ENCODE assay signal across 17 cellular contexts in genomic region chr16:6827931-6828330, GRCh38.
A peak's percentile ranks its signal among the peaks of the same experiment; 100 is the strongest.
DNase-seq lines count a peak whose midpoint lies in the region; ATAC-seq and TF ChIP-seq lines count a peak whose summit lies in the region.
"Had no signal": no experiment of that assay in that cellular context is flagged by ENCODE, and none has a peak within 500 bp of the region (broad histone marks: within the 10 kb centered on the region; RNA-seq: fewer than 3 reads in every experiment).

No MANE protein-coding gene starts in this region.

- no peaks in the 10 kb centered on the region for H3K27me3 ChIP-seq in spleen (replicated peaks in 1 of 7)
- H3K27me3 ChIP-seq in GM23248 (replicated peaks; ENCODE audit: insufficient read depth): no peaks in the 10 kb centered on the region
- H3K27me3 ChIP-seq in WERI-Rb-1 (ENCODE audit: insufficient read depth, low read depth, severe bottlenecking): no peaks in the 10 kb centered on the region

- intact Hi-C loops in spleen (cut with DNase I; ENCODE audit: low total_unique reads): no loop called here

- H3K36me3 ChIP-seq in spleen: no peaks in the 10 kb centered on the region
- no peaks in the 10 kb centered on the region for H3K36me3 ChIP-seq in GM23248 (ENCODE audit: low read depth)
- H3K36me3 ChIP-seq in WERI-Rb-1: no peaks in the 10 kb centered on the region

- no peak for TF ChIP-seq POLR2A in spleen (IDR thresholded peaks at IDR 0.05)

- no peak overlapping the region for H3K27ac Mint-ChIP-seq in activated naive CD4-positive, alpha-beta T cell treated with anti-CD3 and anti-CD28 coated beads, Interleukin-2, amount 50 U/mL, for 72 hours
- H3K27ac Mint-ChIP-seq: CD4-positive, CD25-positive, alpha-beta regulatory T cell; CD8-positive, alpha-beta T cell; GM23338; H9 had no signal

- H3K9me3 ChIP-seq in spleen (peaks cover 0 to 7% (median 0%) of the 10 kb centered on the region in 8 donors), GM23248 (ENCODE audit: low read depth) (no peaks in the 10 kb centered on the region), WERI-Rb-1 (ENCODE audit: severe bottlenecking) (no peaks in the 10 kb centered on the region)
- H3K9me3 ChIP-seq: Caco-2 had no signal

- peak; percentile 10 for DNase-seq in Caki2 (ENCODE audit: low read depth)
- peak; percentile 61 for DNase-seq in cerebellar cortex (ENCODE audit: low spot score)
- DNase-seq in kidney tubule cell (ENCODE audit: low spot score): peak; percentile 36
- DNase-seq in spleen: no peak
- DNase-seq in activated naive CD4-positive, alpha-beta T cell treated with anti-CD3 and anti-CD28 coated beads, Interleukin-2, amount 50 U/mL, for 72 hours (ENCODE audit: low spot score in 2 of 2): no peak
- no peak for DNase-seq in GM23248
- DNase-seq in WERI-Rb-1: no peak
- DNase-seq: Caco-2; CD4-positive, CD25-positive, alpha-beta regulatory T cell; CD8-positive, alpha-beta T cell; DMS 273 treated with DMSO at 0.1 percent for 48 hours; DMS79; EL; H9 had no signal

- H3K4me1 ChIP-seq in spleen (no peaks in the 10 kb centered on the region), GM23248 (ENCODE audit: insufficient read depth) (no peaks in the 10 kb centered on the region)
- H3K4me1 ChIP-seq: Caco-2 had no signal

- 11 to 17% (median 13%) methylated on average over 1 of the region's 1 CpG for WGBS in spleen, 5 donors
- WGBS in GM23248 (ENCODE audit: low coverage in 1 of 2, low lambda C conversion rate in 2 of 2, missing lambda C conversion rate in 2 of 2), 2 experiments: 0 to 6% methylated on average over 1 of the region's 1 CpG

- H3K9me2 ChIP-seq in GM23248 (ENCODE audit: insufficient read depth): no peaks in the 10 kb centered on the region

- H3K27ac ChIP-seq in spleen: peak overlapping the region in 5 of 8 donors; percentile 29 to 74 (median 73)
- H3K27ac ChIP-seq in GM23248: no peak overlapping the region
- no peak overlapping the region for H3K27ac ChIP-seq in WERI-Rb-1
- H3K27ac ChIP-seq: C4-2B had no signal

- H3K4me3 ChIP-seq in spleen: peak overlapping the region in 1 of 8 donors; percentile 46
- no peak overlapping the region for H3K4me3 ChIP-seq in GM23248
- H3K4me3 ChIP-seq in WERI-Rb-1 (ENCODE audit: low read depth, low read length): no peak overlapping the region
- H3K4me3 ChIP-seq: GM23338 had no signal

- no peak overlapping the region for H2AFZ ChIP-seq in GM23248
- H2AFZ ChIP-seq: GM23338 had no signal

- no peaks in the 10 kb centered on the region for H4K20me1 ChIP-seq in GM23248 (ENCODE audit: insufficient read depth)

- H3K9me3 Mint-ChIP-seq in activated naive CD4-positive, alpha-beta T cell treated with anti-CD3 and anti-CD28 coated beads, Interleukin-2, amount 50 U/mL, for 72 hours: peaks cover 13 to 14% of the 10 kb centered on the region in 2 donors
- H3K9me3 Mint-ChIP-seq: H9 had no signal

- H3K36me3 Mint-ChIP-seq in activated naive CD4-positive, alpha-beta T cell treated with anti-CD3 and anti-CD28 coated beads, Interleukin-2, amount 50 U/mL, for 72 hours: no peaks in the 10 kb centered on the region
- H3K36me3 Mint-ChIP-seq: CD4-positive, CD25-positive, alpha-beta regulatory T cell; CD8-positive, alpha-beta T cell had no signal

- no peak for ATAC-seq in activated naive CD4-positive, alpha-beta T cell treated with anti-CD3 and anti-CD28 coated beads, Interleukin-2, amount 50 U/mL, for 72 hours
- ATAC-seq: CD8-positive, alpha-beta T cell; GM23338; HCT116 had no signal

- H3K4me2 ChIP-seq in GM23248 (ENCODE audit: unreplicated experiment): no peak overlapping the region
- H3K4me2 ChIP-seq: GM23338 had no signal

- H3F3A ChIP-seq in GM23248 (ENCODE audit: insufficient read depth): no peaks in the 10 kb centered on the region

- no peaks in the 10 kb centered on the region for H3K79me2 ChIP-seq in GM23248 (ENCODE audit: insufficient read depth)

- TF ChIP-seq CTCF in spleen (IDR thresholded peaks at IDR 0.05 in 8 of 11, conservative IDR thresholded peaks at IDR 0.05 in 3 of 11) (no peak), WERI-Rb-1 (IDR thresholded peaks at IDR 0.05; ENCODE audit: low read depth, low read length) (no peak)

- in situ Hi-C loops in Caki2 (cut with HindIII; ENCODE audit: low pct_unique_long_range_greater_than_20kb, low sequenced_read_pairs): no loop called here
- in situ Hi-C loops in GM23248 (cut with MboI): no loop called here

- H3K9ac ChIP-seq in GM23248: no peak overlapping the region

Comparison
In these comparisons a context has a peak if more than half of its experiments do, and no peak if none do; other contexts are left out.
1. DNase-seq: peak in Caki2 (single experiment), cerebellar cortex (single experiment) and kidney tubule cell (single experiment); none in spleen (single experiment), activated naive CD4-positive, alpha-beta T cell treated with anti-CD3 and anti-CD28 coated beads, Interleukin-2, amount 50 U/mL, for 72 hours (0 of 2), GM23248 (single experiment) and WERI-Rb-1 (single experiment).
2. H3K27ac ChIP-seq: peak in spleen (5 of 8); none in GM23248 (single experiment) and WERI-Rb-1 (single experiment).